9 cellular contexts compared by ENCODE assay signal in the genomic region with DNA sequence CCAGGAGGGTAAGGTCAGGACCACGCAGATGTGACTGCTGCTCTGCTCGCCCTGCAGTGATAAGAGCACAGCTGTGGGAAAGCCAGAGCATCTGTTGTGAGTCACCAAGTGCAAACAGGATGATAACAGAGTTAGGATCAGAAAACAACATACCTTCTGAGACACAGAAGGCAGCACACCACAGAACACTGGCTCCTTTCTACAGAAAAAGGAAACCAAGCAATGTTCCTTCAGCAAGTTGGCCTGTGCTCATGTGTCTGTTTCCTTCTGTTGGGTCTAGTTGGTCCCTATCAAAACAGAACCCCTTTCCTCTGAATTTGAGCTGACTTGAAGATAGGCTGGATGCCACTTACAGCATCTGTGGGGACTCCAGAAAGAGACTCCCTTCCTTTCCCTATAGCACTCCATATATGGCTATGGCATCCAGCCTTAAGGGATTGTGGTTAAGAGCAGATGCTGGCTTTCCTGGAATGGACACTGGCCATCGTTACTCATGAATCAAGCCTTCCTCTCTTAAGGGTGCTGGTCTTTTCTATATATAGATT.
DNase-seq lines count a peak whose midpoint lies in the region; ATAC-seq, FAIRE-seq and TF ChIP-seq lines count a peak whose summit lies in the region.
"Had no signal": no experiment of that assay in that cellular context is flagged by ENCODE, and none has a peak within 500 bp of the region (broad histone marks: within the 10 kb centered on the region; RNA-seq: fewer than 3 reads in every experiment).

No MANE protein-coding gene starts in this region.

- H2BK5ac ChIP-seq in H1 (ENCODE audit: low read depth, low read length), result no peak overlapping the region

- H3K9ac ChIP-seq in H1 (replicated peaks in 1 of 4; ENCODE audit: extremely low read depth in 1 of 4, low read depth in 3 of 4, low read length in 3 of 4), result no peak overlapping the region

- no peak overlapping the region for H3K56ac ChIP-seq in H1 (replicated peaks; ENCODE audit: insufficient read length, low read depth, low read length)

- H3K36me3 ChIP-seq in MG63 (no peaks in the 10 kb centered on the region), H1 (ENCODE audit: control insufficient read depth in 2 of 4, insufficient read depth in 4 of 4, low read length in 3 of 4) (no peaks in the 10 kb centered on the region)

- no peak for FAIRE-seq in H1 (lab: Jason Lieb, UNC)

- no peak overlapping the region for H3K4ac ChIP-seq in H1 (replicated peaks; ENCODE audit: insufficient read length, low read depth, low read length)

- no peaks in the 10 kb centered on the region; the same call in 1 of the 2 replicates for H3K23me2 ChIP-seq in H1 (ENCODE audit: low read depth, low read length)

- ATAC-seq in GM19023 (IDR thresholded peaks at IDR 0.05; ENCODE audit: unreplicated experiment), result peak; percentile 73
- ATAC-seq in GM18505 (IDR thresholded peaks at IDR 0.05; ENCODE audit: unreplicated experiment), result no peak
- ATAC-seq in HG03135 (IDR thresholded peaks at IDR 0.05; ENCODE audit: unreplicated experiment), result no peak
- ATAC-seq in HG02798 (IDR thresholded peaks at IDR 0.05; ENCODE audit: poor library complexity, unreplicated experiment), result no peak

- no peaks in the 10 kb centered on the region for H4K20me1 ChIP-seq in H1 (replicated peaks in 1 of 2; ENCODE audit: control insufficient read depth in 1 of 2, insufficient read depth in 2 of 2, low read length in 2 of 2)

- H3K27ac ChIP-seq in H1 (ENCODE audit: low read depth, low read length), result no peak overlapping the region

- H3K9me3 ChIP-seq in MG63, result no peaks in the 10 kb centered on the region
- H3K9me3 ChIP-seq in H1 (ENCODE audit: insufficient read depth in 2 of 2, low read depth in 1 of 2, low read length in 1 of 2), result no peaks in the 10 kb centered on the region

- no peaks in the 10 kb centered on the region for H3K79me1 ChIP-seq in H1 (ENCODE audit: low read depth, low read length)

- no peaks in the 10 kb centered on the region for H3K4me1 ChIP-seq in H1 (replicated peaks in 1 of 4; ENCODE audit: control insufficient read depth in 3 of 4, insufficient read depth in 4 of 4, low read length in 3 of 4)

- no peak for TF ChIP-seq POLR2A in H1 (IDR thresholded peaks at IDR 0.05; ENCODE audit: control extremely low read depth in 1 of 2, low read depth in 2 of 2, low read length in 2 of 2)
- TF ChIP-seq POLR2A in GM18505 (IDR thresholded peaks at IDR 0.05; ENCODE audit: borderline replicate concordance, extremely low read depth, insufficient read depth, insufficient read length), result no peak

- no peak overlapping the region for H2BK15ac ChIP-seq in H1 (ENCODE audit: low read length)

- POLR2A ChIA-PET in H1 (lab: Charles Lee; ENCODE audit: partially characterized antibody), result interaction anchor here (0.7 kb wide), 1 partner anchor 12 kb away, joined by 3 read pairs; no protein-coding TSS in a partner anchor

- no peak overlapping the region for H3K14ac ChIP-seq in H1 (ENCODE audit: insufficient read length)

- H2BK120ac ChIP-seq in H1 (replicated peaks; ENCODE audit: low read depth, low read length), result no peak overlapping the region

- DNase-seq in MG63, result peak; percentile 37
- DNase-seq in H1 (ENCODE audit: low read depth in 1 of 2, low spot score in 2 of 2), result no peak
- peak; percentile 100 for DNase-seq in pulmonary artery endothelial cell (ENCODE audit: low read depth, low spot score)
- DNase-seq: caudate nucleus, nephron progenitor cell had no signal

- CTCF ChIA-PET in H1 (lab: Charles Lee; ENCODE audit: partially characterized antibody), result interaction anchor here (0.6 to 3.1 kb wide), 2 partner anchors 14 to 1548 kb away, joined by 3 to 12 read pairs; no protein-coding TSS in a partner anchor

- H3K79me2 ChIP-seq in H1 (ENCODE audit: control insufficient read depth in 1 of 2, insufficient read depth in 2 of 2, low read length in 2 of 2), result no peaks in the 10 kb centered on the region

- no peak overlapping the region for H3K4me3 ChIP-seq in MG63
- no peak overlapping the region for H3K4me3 ChIP-seq in H1 (ENCODE audit: extremely low read depth in 1 of 4, insufficient read depth in 2 of 4, low read depth in 3 of 4, low read length in 4 of 4)

- no peak for TF ChIP-seq EP300 in H1 (IDR thresholded peaks at IDR 0.05; ENCODE audit: borderline replicate concordance in 1 of 2, low read depth in 2 of 2, low read length in 2 of 2)

- peak overlapping the region; percentile 27; the same call in 1 of the 2 replicates for H2AFZ ChIP-seq in H1 (ENCODE audit: low read length)

- TF ChIP-seq RAD21 in H1 (IDR thresholded peaks at IDR 0.05 in 1 of 2, conservative IDR thresholded peaks at IDR 0.05 in 1 of 2; ENCODE audit: low read depth in 2 of 2, low read length in 2 of 2), result no peak

- no peak overlapping the region for H2BK20ac ChIP-seq in H1 (ENCODE audit: low read length)

- no peaks in the 10 kb centered on the region for H3K27me3 ChIP-seq in MG63
- H3K27me3 ChIP-seq in H1 (replicated peaks in 1 of 4; ENCODE audit: control insufficient read depth in 3 of 4, extremely low read depth in 1 of 4, insufficient read depth in 3 of 4, low read length in 3 of 4), result no peaks in the 10 kb centered on the region

- no peak overlapping the region for H4K5ac ChIP-seq in H1 (ENCODE audit: insufficient read length, low read depth, low read length)

- H2BK12ac ChIP-seq in H1 (ENCODE audit: low read depth, low read length), result 0 out of 2 replicates have a peak overlapping the region, but pooled peaks have one; percentile 55

- H4K91ac ChIP-seq in H1 (replicated peaks; ENCODE audit: insufficient read length, low read length), result no peak overlapping the region

- no peak overlapping the region for H2AK5ac ChIP-seq in H1 (ENCODE audit: low read depth, low read length)

- WGBS in H1 (ENCODE audit: extremely low coverage in 1 of 2, insufficient coverage in 1 of 2, insufficient read length in 1 of 2, insufficient replicate concordance in 2 of 2, low coverage in 1 of 2, low lambda C conversion rate in 2 of 2, missing lambda C conversion rate in 1 of 2), 2 experiments, result 93% methylated on average over 3 of the region's 3 CpGs; no CpG with 5 or more reads in 1 of the 2 experiments

- no peak overlapping the region for H4K8ac ChIP-seq in H1 (ENCODE audit: extremely low read depth, insufficient read depth, low read length)

- H3K18ac ChIP-seq in H1 (ENCODE audit: extremely low read depth, low read length), result no peak overlapping the region

- H3K23ac ChIP-seq in H1 (ENCODE audit: insufficient read length), result no peak overlapping the region

- TF ChIP-seq CTCF in H1 (IDR thresholded peaks at IDR 0.05; ENCODE audit: control extremely low read depth in 1 of 3, insufficient read depth in 1 of 3, low read depth in 1 of 3, low read length in 3 of 3), result no peak

- no peak overlapping the region for H3K4me2 ChIP-seq in H1 (ENCODE audit: insufficient read depth in 1 of 2, low read depth in 2 of 2, low read length in 2 of 2)

TF ChIP-seq in H1, 55 proteins besides CTCF, POLR2A, EP300 and RAD21:
- TF ChIP-seq SRF (IDR thresholded peaks at IDR 0.05; ENCODE audit: low read depth, low read length) (peak; percentile 80), CHD2 (IDR thresholded peaks at IDR 0.05; ENCODE audit: low read length) (no peak)

Comparison
In these comparisons a context has a peak if more than half of its experiments do, and no peak if none do; other contexts are left out.
1. DNase-seq: peak in MG63 (single experiment) and pulmonary artery endothelial cell (single experiment); none in H1 (0 of 2).